8 cellular contexts compared by ENCODE assay signal in the genomic region with DNA sequence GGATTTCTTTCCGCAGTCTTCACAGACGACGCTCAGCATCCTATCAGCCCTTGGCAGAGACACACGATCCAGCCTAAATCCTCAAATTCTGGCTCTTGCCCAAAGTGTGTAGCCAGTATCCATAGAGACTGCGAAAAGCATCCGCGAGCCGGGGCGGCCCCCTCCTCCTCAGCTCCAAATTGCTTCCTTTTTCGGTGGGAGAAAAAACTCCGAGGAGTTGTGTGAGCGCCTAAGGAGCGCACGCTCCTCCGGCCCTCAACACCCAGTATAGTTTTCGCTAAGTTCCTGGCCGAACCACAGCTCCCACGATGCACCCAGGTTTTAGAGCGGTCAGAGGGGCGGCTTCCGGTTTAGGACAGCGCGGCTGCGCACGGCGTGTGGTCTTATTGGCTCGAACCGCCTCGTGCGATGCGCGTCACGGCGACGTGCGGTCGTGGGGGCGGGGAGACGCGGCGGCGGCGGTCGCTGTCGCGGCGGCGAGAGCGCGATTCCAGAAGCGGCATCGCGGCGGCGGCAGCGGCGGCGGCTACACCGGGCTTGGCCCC. TPM values are rescaled to one million over a fixed set of nuclear protein-coding genes. Genes with fewer than 3 reads are reported as not detected.
DNase-seq lines count a peak whose midpoint lies in the region; ATAC-seq lines count a peak whose summit lies in the region.

A gene with protein sequence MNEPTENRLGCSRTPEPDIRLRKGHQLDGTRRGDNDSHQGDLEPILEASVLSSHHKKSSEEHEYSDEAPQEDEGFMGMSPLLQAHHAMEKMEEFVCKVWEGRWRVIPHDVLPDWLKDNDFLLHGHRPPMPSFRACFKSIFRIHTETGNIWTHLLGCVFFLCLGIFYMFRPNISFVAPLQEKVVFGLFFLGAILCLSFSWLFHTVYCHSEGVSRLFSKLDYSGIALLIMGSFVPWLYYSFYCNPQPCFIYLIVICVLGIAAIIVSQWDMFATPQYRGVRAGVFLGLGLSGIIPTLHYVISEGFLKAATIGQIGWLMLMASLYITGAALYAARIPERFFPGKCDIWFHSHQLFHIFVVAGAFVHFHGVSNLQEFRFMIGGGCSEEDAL (plus strand): TSS at position 493 of the 545 bp plus-strand sequence. CDS start 63,274 bp downstream, outside the sequence.

- no peak within 1 kb of the TSS for H2AK5ac ChIP-seq in mesendoderm (ENCODE audit: low read length)

- peaks cover 8% of the 10 kb centered on the region for H3K27me3 Mint-ChIP-seq in activated CD8-positive, alpha-beta memory T cell treated with anti-CD3 and anti-CD28 coated beads, Interleukin-2, amount 10 ng/mL, durations not matched to agents 7 days and 5 days

- peak within 1 kb of the TSS; percentile 87 for H3K4me3 ChIP-seq in HUES48 (ENCODE audit: low read depth, low read length)
- H3K4me3 ChIP-seq in NT2/D1 (ENCODE audit: insufficient read length, low read depth) = peak within 1 kb of the TSS; percentile 94
- H3K4me3 ChIP-seq in endocrine pancreas (ENCODE audit: control insufficient read depth, insufficient read depth, low read length) = peak within 1 kb of the TSS; percentile 78
- H3K4me3 ChIP-seq in mesendoderm (ENCODE audit: low read length) = peak within 1 kb of the TSS; percentile 87

- H3K36me3 Mint-ChIP-seq in activated CD8-positive, alpha-beta memory T cell treated with anti-CD3 and anti-CD28 coated beads, Interleukin-2, amount 10 ng/mL, durations not matched to agents 7 days and 5 days = peaks cover 14% of the 10 kb centered on the region

- DNase-seq in Caki2 (ENCODE audit: low read depth) (peak; percentile 90), NT2/D1 (ENCODE audit: low read depth, low spot score) (peak; percentile 100), mesendoderm (peak; percentile 99)
- peak; percentile 96 for DNase-seq in activated CD8-positive, alpha-beta memory T cell treated with anti-CD3 and anti-CD28 coated beads, Interleukin-2, amount 10 ng/mL, durations not matched to agents 7 days and 5 days
- peak; percentile 92 for DNase-seq in stimulated activated CD8-positive, alpha-beta memory T cell treated with anti-CD3 and anti-CD28 coated beads, Interleukin-12 subunit alpha, Interleukin-12 subunit beta, amount 100 ng/mL, for 4 hours (ENCODE audit: low read depth)

- H3K36me3 ChIP-seq in HUES48 (ENCODE audit: control insufficient read depth, insufficient read depth, low read length) (peaks cover 6% of the 10 kb centered on the region), NT2/D1 (ENCODE audit: insufficient read depth, insufficient read length, low read length) (peaks cover 19% of the 10 kb centered on the region), endocrine pancreas (ENCODE audit: control insufficient read depth, insufficient read depth, low read length) (no peaks in the 10 kb centered on the region), mesendoderm (ENCODE audit: control insufficient read depth, insufficient read depth, low read length) (no peaks in the 10 kb centered on the region)

- no peaks in the 10 kb centered on the region for H3K9me3 Mint-ChIP-seq in activated CD8-positive, alpha-beta memory T cell treated with anti-CD3 and anti-CD28 coated beads, Interleukin-2, amount 10 ng/mL, durations not matched to agents 7 days and 5 days (ENCODE audit: low read depth)

- peaks cover 2% of the 10 kb centered on the region for H3K79me1 ChIP-seq in mesendoderm (ENCODE audit: low read length)

- peak within 1 kb of the TSS; percentile 10 for H2BK120ac ChIP-seq in mesendoderm (ENCODE audit: low read depth, low read length)

- no peak within 1 kb of the TSS for H4K5ac ChIP-seq in mesendoderm (ENCODE audit: low read length)

- H3K4me1 Mint-ChIP-seq in activated CD8-positive, alpha-beta memory T cell treated with anti-CD3 and anti-CD28 coated beads, Interleukin-2, amount 10 ng/mL, durations not matched to agents 7 days and 5 days = peaks cover 43% of the 10 kb centered on the region

- no peak within 1 kb of the TSS for H3K23ac ChIP-seq in mesendoderm (ENCODE audit: low read length)

- H2BK15ac ChIP-seq in mesendoderm (replicated peaks; ENCODE audit: low read depth) = no peak within 1 kb of the TSS

- H3K4me3 Mint-ChIP-seq in activated CD8-positive, alpha-beta memory T cell treated with anti-CD3 and anti-CD28 coated beads, Interleukin-2, amount 10 ng/mL, durations not matched to agents 7 days and 5 days = peak within 1 kb of the TSS; percentile 85

- peak within 1 kb of the TSS; percentile 96 for H3K27ac Mint-ChIP-seq in activated CD8-positive, alpha-beta memory T cell treated with anti-CD3 and anti-CD28 coated beads, Interleukin-2, amount 10 ng/mL, durations not matched to agents 7 days and 5 days

- H3K4me1 ChIP-seq in HUES48 (ENCODE audit: control insufficient read depth, insufficient read depth, low read length) = peaks cover 10% of the 10 kb centered on the region
- H3K4me1 ChIP-seq in NT2/D1 (ENCODE audit: insufficient read depth, insufficient read length) = no peaks in the 10 kb centered on the region
- peaks cover 4% of the 10 kb centered on the region for H3K4me1 ChIP-seq in endocrine pancreas (ENCODE audit: control insufficient read depth, insufficient read depth, low read length)
- H3K4me1 ChIP-seq in mesendoderm (ENCODE audit: control insufficient read depth, low read depth, low read length) = no peaks in the 10 kb centered on the region

- peak within 1 kb of the TSS; percentile 98 for H3K18ac ChIP-seq in mesendoderm (ENCODE audit: low read length)

- H3K27ac ChIP-seq in HUES48 (ENCODE audit: low read depth, low read length) = peak within 1 kb of the TSS; percentile 99
- peak within 1 kb of the TSS; percentile 97 for H3K27ac ChIP-seq in mesendoderm (ENCODE audit: low read depth, low read length)

- peak within 1 kb of the TSS; percentile 87 for H3K9ac ChIP-seq in HUES48 (ENCODE audit: low read depth, low read length)
- peak within 1 kb of the TSS; percentile 98 for H3K9ac ChIP-seq in NT2/D1 (ENCODE audit: insufficient read length, low read depth)
- peak within 1 kb of the TSS; percentile 69 for H3K9ac ChIP-seq in endocrine pancreas (ENCODE audit: control insufficient read depth, insufficient read depth, low read length)
- peak within 1 kb of the TSS; percentile 93 for H3K9ac ChIP-seq in mesendoderm (ENCODE audit: low read length)

- no peaks in the 10 kb centered on the region for H3K27me3 ChIP-seq in HUES48 (ENCODE audit: control insufficient read depth, insufficient read depth, low read length)
- H3K27me3 ChIP-seq in NT2/D1 (ENCODE audit: insufficient read depth, insufficient read length) = no peaks in the 10 kb centered on the region
- H3K27me3 ChIP-seq in endocrine pancreas (ENCODE audit: control insufficient read depth, insufficient read depth, low read length) = no peaks in the 10 kb centered on the region
- no peaks in the 10 kb centered on the region for H3K27me3 ChIP-seq in mesendoderm (ENCODE audit: insufficient read depth, low read length, poor library complexity)

- peak within 1 kb of the TSS; percentile 96 for H3K4ac ChIP-seq in mesendoderm (ENCODE audit: low read depth, low read length)

- peak within 1 kb of the TSS; percentile 56 for H2BK5ac ChIP-seq in mesendoderm (ENCODE audit: low read length)

- H4K8ac ChIP-seq in mesendoderm (ENCODE audit: low read depth, low read length) = no peak within 1 kb of the TSS

- peaks cover 34% of the 10 kb centered on the region for H3K79me2 ChIP-seq in mesendoderm (ENCODE audit: control insufficient read depth, insufficient read depth, low read length)

- WGBS in mesendoderm (ENCODE audit: extremely low coverage, insufficient coverage, low lambda C conversion rate) = no CpG with 5 or more reads among the region's 59 CpGs

- peak within 1 kb of the TSS; percentile 96 for H3K56ac ChIP-seq in mesendoderm (ENCODE audit: low read length)

- peak; percentile 94 for ATAC-seq in GM21390 (IDR thresholded peaks at IDR 0.05; ENCODE audit: unreplicated experiment)
- ATAC-seq in activated CD8-positive, alpha-beta memory T cell treated with anti-CD3 and anti-CD28 coated beads, Interleukin-2, amount 10 ng/mL, durations not matched to agents 7 days and 5 days = peak; percentile 97

- H3K9me3 ChIP-seq in HUES48 (ENCODE audit: control insufficient read depth, insufficient read depth, low read length) (no peaks in the 10 kb centered on the region), NT2/D1 (ENCODE audit: insufficient read depth, low read length) (no peaks in the 10 kb centered on the region), endocrine pancreas (ENCODE audit: control insufficient read depth, low read length) (no peaks in the 10 kb centered on the region)

- CTCF ChIA-PET in activated CD8-positive, alpha-beta memory T cell treated with anti-CD3 and anti-CD28 coated beads, Interleukin-2, amount 10 ng/mL, durations not matched to agents 7 days and 5 days (lab: Charles Lee) = interaction anchor here (0.9 to 1.7 kb wide), 6 partner anchors 9 to 1058 kb away, joined by 3 to 11 read pairs (median 6); no protein-coding TSS in a partner anchor

- in situ Hi-C loops in Caki2 (cut with HindIII; ENCODE audit: low pct_unique_long_range_greater_than_20kb, low sequenced_read_pairs) = no loop called here

- H3K4me2 ChIP-seq in mesendoderm (ENCODE audit: low read length) = peak within 1 kb of the TSS; percentile 38

RNA-seq across cellular contexts. Expression of the gene that starts here (rescaled TPM):
- 33.9 and 35.6 TPM in 2 replicates for total RNA-seq in Caki2 (2014; rRNA removed; shearing (Covaris generic); ENCODE audit: low replicate concordance)
- total RNA-seq in activated CD8-positive, alpha-beta memory T cell treated with anti-CD3 and anti-CD28 coated beads, Interleukin-2, amount 10 ng/mL, durations not matched to agents 7 days and 5 days = 10 to 100 TPM; 63.5 to 83.3 TPM
- 26.7 TPM for polyA plus RNA-seq in mesendoderm (2013, experiment 1 of 2)
- polyA plus RNA-seq in mesendoderm (2013, experiment 2 of 2) = 26.7 TPM

Comparison
In these comparisons a context has a peak if more than half of its experiments do, and no peak if none do; other contexts are left out.
1. Peak in every context shown above with its lines: DNase-seq, ATAC-seq, H3K4me3 ChIP-seq and H3K27ac ChIP-seq.